Comparison of ENCODE assay signal across 10 cellular contexts in the genomic region with DNA sequence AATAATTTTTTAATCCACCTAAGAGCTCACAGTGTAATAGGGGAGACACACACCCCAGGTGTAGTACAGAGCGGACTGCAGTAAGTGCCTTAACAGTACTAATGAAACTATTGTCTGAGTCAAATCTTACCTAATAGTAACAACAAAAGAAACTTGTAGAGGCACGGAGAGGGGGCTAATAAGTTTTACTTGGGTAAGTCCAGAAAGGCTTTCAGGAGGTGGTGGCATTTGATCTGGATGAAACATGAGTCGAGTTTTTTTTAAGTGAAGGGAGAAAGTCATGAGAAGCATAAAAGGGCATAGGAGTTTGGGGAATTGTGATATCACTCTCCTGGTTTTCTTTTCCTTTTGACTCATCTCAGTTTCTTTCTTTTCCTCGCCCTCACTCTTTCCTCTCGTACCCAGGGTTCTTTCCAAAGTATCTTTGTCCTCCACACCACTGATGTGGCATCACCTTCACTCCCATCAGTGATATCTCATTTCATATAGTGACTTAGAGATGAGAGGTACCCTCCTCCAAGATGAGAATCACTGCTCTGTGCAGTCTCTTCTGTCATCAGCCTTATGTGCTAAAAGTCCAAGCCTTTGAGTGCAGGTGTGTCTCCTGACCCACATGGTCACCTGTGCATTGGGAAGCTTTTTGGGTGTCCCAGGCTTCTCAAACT. TPM values are rescaled to one million over a fixed set of nuclear protein-coding genes. Genes with fewer than 3 reads are reported as not detected.
DNase-seq lines count a peak whose midpoint lies in the region; ATAC-seq, FAIRE-seq and TF ChIP-seq lines count a peak whose summit lies in the region.
"Had no signal": no experiment of that assay in that cellular context is flagged by ENCODE, and none has a peak within 500 bp of the region (broad histone marks: within the 10 kb centered on the region; RNA-seq: fewer than 3 reads in every experiment).

No MANE protein-coding gene starts in this region.

- no TSS peak for BruUV-seq in K562 (replicated peaks; lab: Mats Ljungman, UMichigan)

- no peak overlapping the region for H3K4me3 ChIP-seq in CD4-positive, CD25-positive, alpha-beta regulatory T cell (ENCODE audit: low read depth, low read length)
- H3K4me3 ChIP-seq in K562, result 0 out of 2 replicates have a peak overlapping the region, but pooled peaks have one; percentile 98
- H3K4me3 ChIP-seq in SJCRH30, result no peak overlapping the region; the same call in 1 of the 2 replicates

- H4K20me1 ChIP-seq in K562 (replicated peaks; ENCODE audit: control insufficient read depth, insufficient read depth, low read length), result peaks cover 12% of the 10 kb centered on the region; the same call in 1 of the 2 replicates

- no peak for TF ChIP-seq CTCF in K562 (IDR thresholded peaks at IDR 0.05 in 2 of 3, conservative IDR thresholded peaks at IDR 0.05 in 1 of 3; ENCODE audit: insufficient read depth in 2 of 3, low read depth in 1 of 3, low read length in 3 of 3)

- TF ChIP-seq EP300 in K562 (IDR thresholded peaks at IDR 0.05; ENCODE audit: low read length), result no peak

- DNase-seq in CD4-positive, CD25-positive, alpha-beta regulatory T cell, result no peak
- DNase-seq in K562 (ENCODE audit: extremely low read depth in 1 of 4, low spot score in 3 of 4) (no peak), HTR-8/SVneo (ENCODE audit: insufficient read length, low spot score) (no peak), SJCRH30 (no peak), DMS79 treated with DMSO at 0.1 percent for 48 hours (lab: John Stamatoyannopoulos, UW) (no peak), NCI-H2107 treated with DMSO at 0.1 percent for 48 hours (lab: John Stamatoyannopoulos, UW; ENCODE audit: unreplicated experiment) (no peak)
- DNase-seq in naive thymus-derived CD8-positive, alpha-beta T cell, result no peak
- DNase-seq: NCI-H524; stimulated activated CD4-positive, alpha-beta T cell treated with anti-CD3 and anti-CD28 coated beads, Interleukin-2, amount 100 ng/mL, for 24 hours had no signal

- POLR2A ChIA-PET in K562 (lab: Yijun Ruan, JAX), result interaction anchor here (1.7 to 2.9 kb wide), 2 partner anchors 8 to 53 kb away, joined by 8 read pairs; no protein-coding TSS in a partner anchor
- POLR2A ChIA-PET in naive thymus-derived CD8-positive, alpha-beta T cell (lab: Charles Lee), result no interaction called here

- H3K27me3 ChIP-seq in CD4-positive, CD25-positive, alpha-beta regulatory T cell (ENCODE audit: control insufficient read depth, insufficient read depth, low read length), result no peaks in the 10 kb centered on the region
- H3K27me3 ChIP-seq in K562 (ENCODE audit: control insufficient read depth in 2 of 2, insufficient read depth in 2 of 2, low read length in 2 of 2) (no peaks in the 10 kb centered on the region), SJCRH30 (no peaks in the 10 kb centered on the region)

- no peak overlapping the region for H3K27ac Mint-ChIP-seq in CD4-positive, CD25-positive, alpha-beta regulatory T cell
- H3K27ac Mint-ChIP-seq in naive thymus-derived CD8-positive, alpha-beta T cell, result no peak overlapping the region

- H3K9ac ChIP-seq in K562 (ENCODE audit: insufficient read depth in 1 of 2, low read depth in 2 of 2, low read length in 2 of 2), result peak overlapping the region in 1 of 2 experiments; percentile 75; a peak in 1 of 4 replicates

- peaks cover 62% of the 10 kb centered on the region for H3K79me2 ChIP-seq in K562 (ENCODE audit: control insufficient read depth, insufficient read depth, low read length)

- no peak for TF ChIP-seq POLR2A in K562 (conservative IDR thresholded peaks at IDR 0.05)

- WGBS in K562 (ENCODE audit: insufficient coverage, low coverage, missing lambda C conversion rate), result 79% methylated on average over 3 of the region's 5 CpGs

- CTCF ChIA-PET in K562 (lab: Yijun Ruan, JAX; ENCODE audit: low intra/inter-chr PET ratio), result no interaction called here

- H3K36me3 ChIP-seq in CD4-positive, CD25-positive, alpha-beta regulatory T cell (ENCODE audit: control insufficient read depth, insufficient read depth, low read length), result no peaks in the 10 kb centered on the region
- H3K36me3 ChIP-seq in K562 (ENCODE audit: control insufficient read depth, insufficient read depth, low read length) (peaks cover 15% of the 10 kb centered on the region; the same call in 2 of the 3 replicates), SJCRH30 (no peaks in the 10 kb centered on the region; the same call in 1 of the 2 replicates)

- peaks cover 9% of the 10 kb centered on the region for H3K36me3 Mint-ChIP-seq in CD4-positive, CD25-positive, alpha-beta regulatory T cell
- peaks cover 3 to 19% (median 5%) of the 10 kb centered on the region in 3 donors for H3K36me3 Mint-ChIP-seq in naive thymus-derived CD8-positive, alpha-beta T cell

- H3K4me1 ChIP-seq in CD4-positive, CD25-positive, alpha-beta regulatory T cell (ENCODE audit: control insufficient read depth, insufficient read depth, low read length, poor library complexity, severe bottlenecking), result peaks cover 21% of the 10 kb centered on the region
- H3K4me1 ChIP-seq in K562 (replicated peaks in 1 of 2; ENCODE audit: control insufficient read depth in 2 of 2, insufficient read depth in 2 of 2, low read length in 2 of 2), result peaks cover 14 to 21% of the 10 kb centered on the region in 2 experiments
- peaks cover 3% of the 10 kb centered on the region; the same call in 1 of the 2 replicates for H3K4me1 ChIP-seq in SJCRH30

- peaks cover 0 to 15% (median 0%) of the 10 kb centered on the region in 7 donors for H3K9me3 Mint-ChIP-seq in CD4-positive, CD25-positive, alpha-beta regulatory T cell
- peaks cover 0 to 40% (median 2%) of the 10 kb centered on the region in 9 donors for H3K9me3 Mint-ChIP-seq in naive thymus-derived CD8-positive, alpha-beta T cell

- H3K27ac ChIP-seq in CD4-positive, CD25-positive, alpha-beta regulatory T cell (ENCODE audit: insufficient read depth, low read length, poor library complexity, severe bottlenecking), result no peak overlapping the region
- no peak overlapping the region; the same call in 2 of the 3 replicates for H3K27ac ChIP-seq in K562 (ENCODE audit: extremely low read depth, low read depth, low read length)
- no peak overlapping the region for H3K27ac ChIP-seq in SJCRH30

- H3K27me3 Mint-ChIP-seq in CD4-positive, CD25-positive, alpha-beta regulatory T cell, result peaks cover 21% of the 10 kb centered on the region
- H3K27me3 Mint-ChIP-seq in naive thymus-derived CD8-positive, alpha-beta T cell, result peaks cover 34 to 80% (median 44%) of the 10 kb centered on the region in 5 donors

- peaks cover 14 to 42% (median 27%) of the 10 kb centered on the region in 4 donors for H3K4me1 Mint-ChIP-seq in CD4-positive, CD25-positive, alpha-beta regulatory T cell
- peaks cover 7 to 18% (median 10%) of the 10 kb centered on the region in 4 donors for H3K4me1 Mint-ChIP-seq in naive thymus-derived CD8-positive, alpha-beta T cell

- no peaks in the 10 kb centered on the region for H3K9me1 ChIP-seq in K562 (ENCODE audit: control insufficient read depth, insufficient read depth, low read length)

- TF ChIP-seq RAD21 in K562 (CRISPR knock-in tag; conservative IDR thresholded peaks at IDR 0.05 in 1 of 2, IDR thresholded peaks at IDR 0.05 in 1 of 2), result no peak

- FAIRE-seq in K562 (lab: Jason Lieb, UNC), result no peak
- FAIRE-seq in HTR-8/SVneo (lab: Jason Lieb, UNC), result no peak

- H3K4me2 ChIP-seq in K562 (ENCODE audit: insufficient read depth, low read length), result peak overlapping the region; percentile 67; the same call in 1 of the 2 replicates

- H3K9me3 ChIP-seq in CD4-positive, CD25-positive, alpha-beta regulatory T cell (ENCODE audit: control insufficient read depth in 2 of 2, low read length in 2 of 2), result no peaks in the 10 kb centered on the region
- no peaks in the 10 kb centered on the region for H3K9me3 ChIP-seq in K562 (replicated peaks; ENCODE audit: control insufficient read depth, insufficient read depth, low read depth, low read length)
- no peaks in the 10 kb centered on the region for H3K9me3 ChIP-seq in SJCRH30 (replicated peaks)

- in situ Hi-C loops in K562 (cut with MboI), result no loop called here

- intact Hi-C loops in K562 (cut with micrococcal nuclease), result no loop called here

- no peak for ATAC-seq in CD4-positive, CD25-positive, alpha-beta regulatory T cell (ENCODE audit: low read depth in 2 of 2)
- ATAC-seq in GM21825 (IDR thresholded peaks at IDR 0.05; ENCODE audit: unreplicated experiment) (peak; percentile 38), K562 (no peak)
- no peak for ATAC-seq in naive thymus-derived CD8-positive, alpha-beta T cell

- H3K4me3 Mint-ChIP-seq in CD4-positive, CD25-positive, alpha-beta regulatory T cell, result peak overlapping the region; percentile 63 to 90 (median 78)
- peak overlapping the region in 6 of 10 donors; percentile 13 to 86 (median 56) for H3K4me3 Mint-ChIP-seq in naive thymus-derived CD8-positive, alpha-beta T cell

- H2AFZ ChIP-seq in K562 (ENCODE audit: low read depth, low read length), result no peak overlapping the region

TF ChIP-seq in K562, 482 proteins besides CTCF, POLR2A, EP300 and RAD21 (continues in another document):
- TF ChIP-seq ZFP36 (IDR thresholded peaks at IDR 0.05; ENCODE audit: low read depth, low read length, partially characterized antibody), result peak; percentile 71
- TF ChIP-seq GATAD2A (IDR thresholded peaks at IDR 0.05), result no peak

RNA-seq across cellular contexts. Expression of gene CTNNA1, which starts 2.0 kb away (rescaled TPM):
- total RNA-seq in CD4-positive, CD25-positive, alpha-beta regulatory T cell, result 48.6 TPM
- 10 to 100 TPM in 3 of 4 donors, 1 to 10 TPM in 1; 8.9 to 24.0 (median 12.1) TPM for polyA plus RNA-seq in CD4-positive, CD25-positive, alpha-beta regulatory T cell
- total RNA-seq in K562 (2011; cell fraction: chromatin; rRNA removed; ENCODE audit: low replicate concordance), result 91.6 and 154 TPM in 2 replicates
- 41.4 and 47.6 TPM in 2 replicates for total RNA-seq in K562 (2011; cell fraction: nucleolus; rRNA removed)
- 67.2 and 98.1 TPM in 2 replicates for total RNA-seq in K562 (2011; cell fraction: nucleoplasm; rRNA removed)
- total RNA-seq in K562 (2014; rRNA removed), result 102 and 124 TPM in 2 replicates
- 89.1 and 102 TPM in 2 replicates for total RNA-seq in K562 (2014; rRNA removed; fragmentation: Illumina TruSeq; extraction: Trizol)
- 89.8 and 90.0 TPM in 2 replicates for total RNA-seq in K562 (2015; rRNA removed; fragmentation: Illumina TruSeq; extraction: Trizol)
- 105 and 117 TPM in 2 replicates for total RNA-seq in K562 (2021)
- polyA plus RNA-seq in K562 (2011; rRNA removed), result 29.6 and 32.5 TPM in 2 replicates
- 44.7 and 48.7 TPM in 2 replicates for polyA plus RNA-seq in K562 (2011; cell fraction: cytosol; rRNA removed)
- 57.0 and 67.8 TPM in 2 replicates for polyA plus RNA-seq in K562 (2011; cell fraction: nucleus; rRNA removed)
- polyA plus RNA-seq in K562 (2012), result 103 and 163 TPM in 2 replicates
- 101 and 107 TPM in 2 replicates for polyA plus RNA-seq in K562 (2014; fragmentation: Illumina TruSeq; extraction: Trizol)
- 10 to 100 TPM; 72.8 to 76.5 TPM for polyA plus RNA-seq in K562 (2014; fragmentation: Nextera tagmentation; extraction: Ambion mirVana)
- polyA plus RNA-seq in K562 (2014; rRNA removed), result 59.6 and 72.3 TPM in 2 replicates
- 47.1 and 55.3 TPM in 2 replicates for polyA minus RNA-seq in K562 (2011; rRNA and poly(A)+ RNA removed)
- polyA minus RNA-seq in K562 (2011; cell fraction: cytosol; rRNA and poly(A)+ RNA removed), result 94.4 and 124 TPM in 2 replicates
- polyA minus RNA-seq in K562 (2011; cell fraction: nucleus; rRNA and poly(A)+ RNA removed), result 31.5 and 43.1 TPM in 2 replicates
- total RNA-seq in naive thymus-derived CD8-positive, alpha-beta T cell, result 1 to 10 TPM; 5.1 to 5.7 TPM
- polyA plus RNA-seq in naive thymus-derived CD8-positive, alpha-beta T cell, result 1 to 10 TPM in 1 of 3 donors, under 1 TPM in 1, not detected in 1; 0.34 to 2.8 TPM
- total RNA-seq in SJCRH30 (2014; rRNA removed; shearing (Covaris generic)), result 153 and 159 TPM in 2 replicates
